In the genomic region with DNA sequence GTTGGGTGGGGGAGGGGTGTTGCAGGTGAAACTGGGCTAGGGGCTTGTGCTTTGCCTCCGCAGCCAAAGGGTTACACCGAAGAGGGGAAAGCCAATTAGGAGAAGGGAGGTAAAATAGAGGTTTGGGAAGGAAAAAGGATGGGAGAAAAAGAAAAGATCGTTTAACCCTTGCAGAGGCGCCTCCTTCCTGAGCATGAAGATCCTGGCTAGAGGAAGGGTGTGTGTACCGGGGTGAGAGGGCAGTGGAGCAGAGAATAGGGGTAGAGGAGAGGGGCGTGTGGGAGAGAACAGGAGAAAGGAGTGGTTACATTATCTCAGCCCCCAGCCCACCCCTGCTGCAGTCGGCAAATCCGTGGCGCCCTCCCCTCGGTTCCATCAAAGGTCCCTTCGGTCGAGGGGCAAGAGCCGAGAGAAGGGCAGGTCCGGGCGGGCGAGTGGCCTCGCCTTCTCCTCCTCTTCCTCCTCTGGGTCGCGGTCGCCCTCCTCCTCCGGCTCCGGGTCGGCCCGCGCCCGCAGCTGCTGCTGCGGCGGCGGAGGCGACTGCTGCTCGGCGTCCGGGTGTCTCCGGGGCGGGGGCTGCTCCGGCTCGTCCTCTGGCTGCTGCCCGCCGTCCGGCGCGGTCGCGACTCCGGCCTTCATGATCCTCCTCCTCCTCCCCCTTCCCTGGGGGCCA, we compare ENCODE assay signal across 8 cellular contexts. TPM values are rescaled to one million over a fixed set of nuclear protein-coding genes. Genes with fewer than 3 reads are reported as not detected.
DNase-seq lines count a peak whose midpoint lies in the region; TF ChIP-seq lines count a peak whose summit lies in the region.

No MANE protein-coding gene starts in this region.

- TF ChIP-seq CTCF in retinal pigment epithelial cell (conservative IDR thresholded peaks at IDR 0.05; ENCODE audit: low read depth, low read length) = no peak

- H3K27me3 ChIP-seq in SJSA1 (replicated peaks) = no peaks in the 10 kb centered on the region

- no peaks in the 10 kb centered on the region for H3K36me3 ChIP-seq in SJSA1

- H3K27ac ChIP-seq in SJSA1 = no peak overlapping the region; the same call in 1 of the 2 replicates

- H3K4me3 ChIP-seq in SJSA1 (peak overlapping the region; percentile 48), retinal pigment epithelial cell (ENCODE audit: low read length) (peak overlapping the region; percentile 61)

- H3K4me1 ChIP-seq in SJSA1 (replicated peaks) = peaks cover 48% of the 10 kb centered on the region

- no peaks in the 10 kb centered on the region for H3K9me3 ChIP-seq in SJSA1 (replicated peaks)

- peak; percentile 15 for DNase-seq in NCI-H1092 treated with DMSO at 0.1 percent for 48 hours (lab: John Stamatoyannopoulos, UW)
- no peak for DNase-seq in NCI-H1092 (lab: John Stamatoyannopoulos, UW)
- peak in 1 of 2 experiments; percentile 20 for DNase-seq in SJSA1 (ENCODE audit: low read depth in 1 of 2, low spot score in 2 of 2)
- DNase-seq in glomerular visceral epithelial cell (ENCODE audit: extremely low spot score) = peak; percentile 42
- no peak for DNase-seq in retinal pigment epithelial cell (ENCODE audit: low read depth)
- no peak for DNase-seq in NCI-H2107 (lab: John Stamatoyannopoulos, UW)
- no peak for DNase-seq in epidermal melanocyte (ENCODE audit: insufficient read length, low spot score)
- DNase-seq in amygdala (lab: John Stamatoyannopoulos, UW) = no peak

RNA-seq across cellular contexts. Expression of a gene that starts 1.2 kb away (rescaled TPM):
- total RNA-seq in SJSA1 (2014; rRNA removed; shearing (Covaris generic)) = 2.5 and 4.3 TPM in 2 replicates

RNA-seq across cellular contexts. Expression of a gene that starts 41.2 kb away (rescaled TPM):
- 4.8 and 9.9 TPM in 2 replicates for total RNA-seq in SJSA1 (2014; rRNA removed; shearing (Covaris generic))

Comparison
In these comparisons a context has a peak if more than half of its experiments do, and no peak if none do; other contexts are left out.
1. DNase-seq: peak in NCI-H1092 treated with DMSO at 0.1 percent for 48 hours (single experiment) and glomerular visceral epithelial cell (single experiment); none in NCI-H1092 (single experiment), retinal pigment epithelial cell (single experiment), NCI-H2107 (single experiment), epidermal melanocyte (single experiment) and amygdala (0 of 56).